17 cellular contexts compared by ENCODE assay signal in genomic region chr4:2662598-2662997, GRCh38.
DNase-seq lines count a peak whose midpoint lies in the region; ATAC-seq and TF ChIP-seq lines count a peak whose summit lies in the region.
"Had no signal": no experiment of that assay in that cellular context is flagged by ENCODE, and none has a peak within 500 bp of the region (broad histone marks: within the 10 kb centered on the region; RNA-seq: fewer than 3 reads in every experiment).

No MANE protein-coding gene starts in this region.

- H3K36me3 Mint-ChIP-seq in CD4-positive, CD25-positive, alpha-beta regulatory T cell, result peaks cover 57% of the 10 kb centered on the region
- peaks cover 43% of the 10 kb centered on the region for H3K36me3 Mint-ChIP-seq in osteocyte (ENCODE audit: unreplicated experiment)

- WGBS in esophagus muscularis mucosa, result 88% methylated on average over 4 of the region's 4 CpGs

- TF ChIP-seq CTCF in RWPE1 (conservative IDR thresholded peaks at IDR 0.05; ENCODE audit: low read depth) (no peak), esophagus muscularis mucosa (IDR thresholded peaks at IDR 0.05) (no peak), osteocyte (IDR thresholded peaks at IDR 0.05) (no peak)

- no peaks in the 10 kb centered on the region for H3K9me3 Mint-ChIP-seq in CD4-positive, CD25-positive, alpha-beta regulatory T cell
- no peaks in the 10 kb centered on the region for H3K9me3 Mint-ChIP-seq in osteocyte (ENCODE audit: unreplicated experiment)
- H3K9me3 Mint-ChIP-seq: activated T-helper 1 cell treated with anti-CD3 and anti-CD28 coated beads, Interleukin-12 subunit alpha, Interleukin-12 subunit beta, Interleukin-2, Interleukin-4 antibody, amounts not matched to agents 30 ng/mL and 10 ng/mL and 1 ng/mL, durations not matched to agents 14 hours and 24 hours and 36 hours had no signal

- H3K4me3 ChIP-seq in CD4-positive, CD25-positive, alpha-beta regulatory T cell (ENCODE audit: low read depth, low read length), result no peak overlapping the region
- no peak overlapping the region for H3K4me3 ChIP-seq in esophagus muscularis mucosa
- H3K4me3 ChIP-seq: lower lobe of right lung had no signal

- no peak for TF ChIP-seq POLR2A in esophagus muscularis mucosa (IDR thresholded peaks at IDR 0.05; ENCODE audit: low read depth)

- peaks cover 18 to 21% (median 18%) of the 10 kb centered on the region in 4 donors for H3K4me1 Mint-ChIP-seq in CD4-positive, CD25-positive, alpha-beta regulatory T cell
- peaks cover 41% of the 10 kb centered on the region for H3K4me1 Mint-ChIP-seq in osteocyte (ENCODE audit: unreplicated experiment)

- H3K27ac ChIP-seq in CD4-positive, CD25-positive, alpha-beta regulatory T cell (ENCODE audit: insufficient read depth, low read length, poor library complexity, severe bottlenecking), result peak overlapping the region; percentile 10
- H3K27ac ChIP-seq in RWPE1, result no peak overlapping the region
- peak overlapping the region; percentile 65 to 85 (median 80) for H3K27ac ChIP-seq in esophagus muscularis mucosa (replicated peaks in 1 of 4)
- H3K27ac ChIP-seq: lower lobe of right lung had no signal

- POLR2A ChIA-PET in RWPE1 (lab: Yijun Ruan, JAX; ENCODE audit: low non-redundant PET), result no interaction called here

- CTCF ChIA-PET in RWPE1 (lab: Yijun Ruan, JAX), result no interaction called here

- no peaks in the 10 kb centered on the region for H3K27me3 Mint-ChIP-seq in CD4-positive, CD25-positive, alpha-beta regulatory T cell
- no peaks in the 10 kb centered on the region for H3K27me3 Mint-ChIP-seq in osteocyte (ENCODE audit: unreplicated experiment)
- H3K27me3 Mint-ChIP-seq: progenitor cell of endocrine pancreas had no signal

- ATAC-seq in CD4-positive, CD25-positive, alpha-beta regulatory T cell (ENCODE audit: low read depth in 2 of 2), result no peak
- no peak for ATAC-seq in HG03135 (IDR thresholded peaks at IDR 0.05; ENCODE audit: unreplicated experiment)
- ATAC-seq: activated CD4-positive, CD25-positive, alpha-beta regulatory T cell treated with anti-CD3 and anti-CD28 coated beads, Interleukin-2, amount 50 U/mL, for 24 hours; lower lobe of right lung had no signal

- peaks cover 10% of the 10 kb centered on the region for H3K4me1 ChIP-seq in CD4-positive, CD25-positive, alpha-beta regulatory T cell (ENCODE audit: control insufficient read depth, insufficient read depth, low read length, poor library complexity, severe bottlenecking)
- H3K4me1 ChIP-seq in esophagus muscularis mucosa, result peaks cover 19 to 74% (median 60%) of the 10 kb centered on the region in 4 donors

- no peaks in the 10 kb centered on the region for H3K27me3 ChIP-seq in CD4-positive, CD25-positive, alpha-beta regulatory T cell (ENCODE audit: control insufficient read depth, insufficient read depth, low read length)
- no peaks in the 10 kb centered on the region for H3K27me3 ChIP-seq in esophagus muscularis mucosa

- TF ChIP-seq EP300 in esophagus muscularis mucosa (IDR thresholded peaks at IDR 0.05), result no peak

- H3K9me3 ChIP-seq in CD4-positive, CD25-positive, alpha-beta regulatory T cell (ENCODE audit: control insufficient read depth in 2 of 2, low read length in 2 of 2), result no peaks in the 10 kb centered on the region
- H3K9me3 ChIP-seq in esophagus muscularis mucosa, result no peaks in the 10 kb centered on the region
- H3K9me3 ChIP-seq: lower lobe of right lung, SK-N-SH had no signal

- DNase-seq in CD4-positive, CD25-positive, alpha-beta regulatory T cell, result no peak
- DNase-seq in RWPE1 (ENCODE audit: low spot score), result peak; percentile 6
- DNase-seq in esophagus muscularis mucosa (ENCODE audit: extremely low spot score), result no peak
- no peak for DNase-seq in osteocyte (ENCODE audit: extremely low spot score, unreplicated experiment)
- DNase-seq in NCI-H774 (lab: John Stamatoyannopoulos, UW), result no peak
- DNase-seq in hypothalamus (lab: John Stamatoyannopoulos, UW), result no peak
- no peak for DNase-seq in OCI-M2 (lab: John Stamatoyannopoulos, UW; ENCODE audit: unreplicated experiment)
- DNase-seq: foreskin melanocyte; lower lobe of right lung; NCI-H1694; NCI-H82; SK-N-SH; stimulated activated CD4-positive, alpha-beta T cell treated with anti-CD3 and anti-CD28 coated beads, Interleukin-4, amount 100 ng/mL, for 1 hour had no signal

- peaks cover 70% of the 10 kb centered on the region for H3K36me3 ChIP-seq in CD4-positive, CD25-positive, alpha-beta regulatory T cell (ENCODE audit: control insufficient read depth, insufficient read depth, low read length)
- H3K36me3 ChIP-seq in esophagus muscularis mucosa, result peaks cover 11 to 69% (median 44%) of the 10 kb centered on the region in 4 donors

- peak overlapping the region in 2 of 3 donors; percentile 8 to 38 for H3K27ac Mint-ChIP-seq in CD4-positive, CD25-positive, alpha-beta regulatory T cell
- peak overlapping the region; percentile 9 for H3K27ac Mint-ChIP-seq in osteocyte (ENCODE audit: unreplicated experiment)
- H3K27ac Mint-ChIP-seq: activated T-helper 1 cell treated with anti-CD3 and anti-CD28 coated beads, Interleukin-12 subunit alpha, Interleukin-12 subunit beta, Interleukin-2, Interleukin-4 antibody, amounts not matched to agents 30 ng/mL and 10 ng/mL and 1 ng/mL, durations not matched to agents 14 hours and 24 hours and 36 hours; progenitor cell of endocrine pancreas had no signal

- intact Hi-C loops in esophagus muscularis mucosa (cut with DNase I), result loop anchor here (5.0 kb wide), 1 partner anchor 125 kb away; the partner anchor contains the start of gene FAM193A

- no peak overlapping the region for H3K4me3 Mint-ChIP-seq in CD4-positive, CD25-positive, alpha-beta regulatory T cell
- no peak overlapping the region for H3K4me3 Mint-ChIP-seq in osteocyte (ENCODE audit: unreplicated experiment)
- H3K4me3 Mint-ChIP-seq: activated T-helper 1 cell treated with anti-CD3 and anti-CD28 coated beads, Interleukin-12 subunit alpha, Interleukin-12 subunit beta, Interleukin-2, Interleukin-4 antibody, amounts not matched to agents 30 ng/mL and 10 ng/mL and 1 ng/mL, durations not matched to agents 14 hours and 24 hours and 36 hours had no signal
